23 cellular contexts compared by ENCODE assay signal in genomic region chr2:161746891-161747535, GRCh38.
"Had no signal": no experiment of that assay in that cellular context is flagged by ENCODE, and none has a peak within 500 bp of the region (broad histone marks: within the 10 kb centered on the region; RNA-seq: fewer than 3 reads in every experiment).

No MANE protein-coding gene starts in this region.

- H3K27me3 Mint-ChIP-seq: activated B cell treated with CpG ODN at 0.5 μM for 24 hours; activated CD4-positive, alpha-beta memory T cell treated with anti-CD3 and anti-CD28 coated beads, Interleukin-2, amount 10 ng/mL, durations not matched to agents 7 days and 5 days; activated naive CD4-positive, alpha-beta T cell treated with anti-CD3 and anti-CD28 coated beads, Interleukin-2, amount 10 ng/mL, durations not matched to agents 7 days and 5 days; activated naive CD8-positive, alpha-beta T cell treated with anti-CD3 and anti-CD28 coated beads, Interleukin-2, amount 50 U/mL, for 24 hours; activated T-cell treated with anti-CD3 and anti-CD28 coated beads, Interleukin-2, amount 50 U/mL, for 24 hours; central memory CD8-positive, alpha-beta T cell had no signal

- H3K4me1 ChIP-seq: ascending aorta, gastrocnemius medialis, heart left ventricle, left ventricle myocardium inferior, prostate gland, right atrium auricular region, stomach, testis, upper lobe of right lung had no signal

- H3K4me3 Mint-ChIP-seq: activated B cell treated with CpG ODN at 0.5 μM for 24 hours; activated CD4-positive, alpha-beta memory T cell treated with anti-CD3 and anti-CD28 coated beads, Interleukin-2, amount 10 ng/mL, durations not matched to agents 7 days and 5 days; activated naive CD4-positive, alpha-beta T cell treated with anti-CD3 and anti-CD28 coated beads, Interleukin-2, amount 10 ng/mL, durations not matched to agents 7 days and 5 days; activated naive CD8-positive, alpha-beta T cell treated with anti-CD3 and anti-CD28 coated beads, Interleukin-2, amount 50 U/mL, for 24 hours; activated T-cell treated with anti-CD3 and anti-CD28 coated beads, Interleukin-2, amount 50 U/mL, for 24 hours; central memory CD8-positive, alpha-beta T cell had no signal

- ATAC-seq: activated naive CD8-positive, alpha-beta T cell treated with anti-CD3 and anti-CD28 coated beads, Interleukin-2, amount 50 U/mL, for 24 hours; esophagus mucosa; gastrocnemius medialis; heart left ventricle had no signal

- H3K9me3 ChIP-seq: ascending aorta, gastrocnemius medialis, prostate gland, testis had no signal

- H3K4me3 ChIP-seq: ascending aorta, gastrocnemius medialis, heart left ventricle, left ventricle myocardium inferior, prostate gland, right atrium auricular region, stomach, testis, upper lobe of right lung had no signal

- H3K36me3 Mint-ChIP-seq: activated naive CD4-positive, alpha-beta T cell treated with anti-CD3 and anti-CD28 coated beads, Interleukin-2, amount 10 ng/mL, durations not matched to agents 7 days and 5 days had no signal

- H3K27ac ChIP-seq: ascending aorta, gastrocnemius medialis, heart left ventricle, left ventricle myocardium inferior, prostate gland, right atrium auricular region, stomach, testis, upper lobe of right lung had no signal

- H3K4me1 Mint-ChIP-seq: activated B cell treated with CpG ODN at 0.5 μM for 24 hours; activated CD4-positive, alpha-beta memory T cell treated with anti-CD3 and anti-CD28 coated beads, Interleukin-2, amount 10 ng/mL, durations not matched to agents 7 days and 5 days; activated naive CD4-positive, alpha-beta T cell treated with anti-CD3 and anti-CD28 coated beads, Interleukin-2, amount 10 ng/mL, durations not matched to agents 7 days and 5 days; activated naive CD8-positive, alpha-beta T cell treated with anti-CD3 and anti-CD28 coated beads, Interleukin-2, amount 50 U/mL, for 24 hours; central memory CD8-positive, alpha-beta T cell had no signal

- H3K36me3 ChIP-seq: ascending aorta, gastrocnemius medialis, heart left ventricle, left ventricle myocardium inferior, prostate gland, right atrium auricular region, stomach, upper lobe of right lung had no signal

- H3K9me3 Mint-ChIP-seq: activated B cell treated with CpG ODN at 0.5 μM for 24 hours; activated naive CD4-positive, alpha-beta T cell treated with anti-CD3 and anti-CD28 coated beads, Interleukin-2, amount 10 ng/mL, durations not matched to agents 7 days and 5 days; activated naive CD8-positive, alpha-beta T cell treated with anti-CD3 and anti-CD28 coated beads, Interleukin-2, amount 50 U/mL, for 24 hours; activated T-helper 2 cell treated with anti-CD3 and anti-CD28 coated beads, Interferon-gamma antibody, Interleukin-2, Interleukin-4, amounts not matched to agents 10 μg/mL and 5 μg/mL and 100 μg/mL, durations not matched to agents 14 hours and 24 hours and 36 hours; central memory CD8-positive, alpha-beta T cell had no signal

- H3K27ac Mint-ChIP-seq: activated B cell treated with CpG ODN at 0.5 μM for 24 hours; activated CD4-positive, alpha-beta memory T cell treated with anti-CD3 and anti-CD28 coated beads, Interleukin-2, amount 10 ng/mL, durations not matched to agents 7 days and 5 days; activated naive CD4-positive, alpha-beta T cell treated with anti-CD3 and anti-CD28 coated beads, Interleukin-2, amount 10 ng/mL, durations not matched to agents 7 days and 5 days; activated naive CD8-positive, alpha-beta T cell treated with anti-CD3 and anti-CD28 coated beads, Interleukin-2, amount 50 U/mL, for 24 hours; activated T-cell treated with anti-CD3 and anti-CD28 coated beads, Interleukin-2, amount 50 U/mL, for 24 hours; activated T-helper 2 cell treated with anti-CD3 and anti-CD28 coated beads, Interferon-gamma antibody, Interleukin-2, Interleukin-4, amounts not matched to agents 10 μg/mL and 5 μg/mL and 100 μg/mL, durations not matched to agents 14 hours and 24 hours and 36 hours had no signal

- DNase-seq: activated B cell treated with CpG ODN at 0.5 μM for 24 hours; activated CD4-positive, alpha-beta memory T cell treated with anti-CD3 and anti-CD28 coated beads, Interleukin-2, amount 10 ng/mL, durations not matched to agents 7 days and 5 days; activated CD4-positive, alpha-beta T cell treated with anti-CD3 and anti-CD28 coated beads for 48 hours; activated naive CD4-positive, alpha-beta T cell treated with anti-CD3 and anti-CD28 coated beads, Interleukin-2, amount 10 ng/mL, durations not matched to agents 7 days and 5 days; activated naive CD8-positive, alpha-beta T cell treated with anti-CD3 and anti-CD28 coated beads, Interleukin-2, amount 50 U/mL, for 24 hours; activated T-cell treated with anti-CD3 and anti-CD28 coated beads, Interleukin-2, amount 50 U/mL, for 24 hours; cortex of kidney; effector CD4-positive, alpha-beta T cell; gastrocnemius medialis; heart left ventricle; kidney glomerular epithelial cell; left ventricle myocardium inferior; mammary epithelial cell; stimulated activated CD4-positive, alpha-beta T cell treated with anti-CD3 and anti-CD28 coated beads, Interleukin-2, amount 100 ng/mL, for 24 hours; stomach; testis; upper lobe of right lung had no signal

- H3K27me3 ChIP-seq: ascending aorta, gastrocnemius medialis, heart left ventricle, right atrium auricular region, stomach, testis, upper lobe of right lung had no signal
